Comparison of ENCODE assay signal across 24 cellular contexts in the genomic region with DNA sequence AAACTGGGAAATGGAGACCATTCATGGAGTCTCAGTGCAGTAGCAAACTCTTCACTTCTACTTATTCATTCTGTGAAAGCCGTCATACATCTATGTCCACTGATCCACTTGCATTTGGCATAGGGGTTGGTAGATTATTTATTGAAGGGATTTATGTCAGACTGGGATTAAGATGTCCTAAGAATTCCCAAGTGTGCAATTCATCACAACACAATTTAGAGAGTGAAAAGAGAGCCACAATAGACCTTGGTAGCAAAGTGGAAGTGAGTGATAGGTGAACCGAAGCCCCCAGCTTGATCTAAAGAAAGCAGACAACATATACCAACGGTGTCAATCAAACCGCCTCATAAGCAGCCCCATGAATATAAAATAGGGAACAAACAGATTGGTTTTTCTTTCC.
DNase-seq lines count a peak whose midpoint lies in the region; ATAC-seq and TF ChIP-seq lines count a peak whose summit lies in the region.
"Had no signal": no experiment of that assay in that cellular context is flagged by ENCODE, and none has a peak within 500 bp of the region (broad histone marks: within the 10 kb centered on the region; RNA-seq: fewer than 3 reads in every experiment).

No MANE protein-coding gene starts in this region.

- H3K27ac ChIP-seq in neural progenitor cell, result no peak overlapping the region
- no peak overlapping the region for H3K27ac ChIP-seq in substantia nigra (ENCODE audit: low read depth, low read length, poor library complexity, severe bottlenecking)
- no peak overlapping the region for H3K27ac ChIP-seq in upper lobe of right lung
- no peak overlapping the region for H3K27ac ChIP-seq in Peyer's patch
- H3K27ac ChIP-seq: BLaER1 treated with 17β-estradiol and CSF1 and Interleukin-3, amounts not matched to agents 10 nM and 100 nM had no signal

- no peaks in the 10 kb centered on the region for H3K36me3 ChIP-seq in adipocyte (ENCODE audit: control insufficient read depth, insufficient read depth, low read length, severe bottlenecking)
- H3K36me3 ChIP-seq in neural progenitor cell, result no peaks in the 10 kb centered on the region
- H3K36me3 ChIP-seq in upper lobe of right lung, result no peaks in the 10 kb centered on the region
- H3K36me3 ChIP-seq in Peyer's patch, result no peaks in the 10 kb centered on the region
- H3K36me3 ChIP-seq: BLaER1 treated with 17β-estradiol and CSF1 and Interleukin-3, amounts not matched to agents 10 nM and 100 nM had no signal

- H3K27ac Mint-ChIP-seq in neural progenitor cell, result no peak overlapping the region
- H3K27ac Mint-ChIP-seq: CD4-positive, alpha-beta T cell; GM23338; H9 had no signal

- no peak for TF ChIP-seq CTCF in neural progenitor cell (IDR thresholded peaks at IDR 0.05)
- no peak for TF ChIP-seq CTCF in upper lobe of right lung (IDR thresholded peaks at IDR 0.05)
- TF ChIP-seq CTCF in Peyer's patch (IDR thresholded peaks at IDR 0.05), result no peak

- H3K9me3 Mint-ChIP-seq in neural progenitor cell, result peaks cover 8% of the 10 kb centered on the region

- H3K79me2 ChIP-seq in neural progenitor cell (ENCODE audit: low read depth), result no peaks in the 10 kb centered on the region

- H3K9me3 ChIP-seq in adipocyte (ENCODE audit: control insufficient read depth, low read length) (peaks cover 13% of the 10 kb centered on the region), neural progenitor cell (ENCODE audit: low read depth) (no peaks in the 10 kb centered on the region), upper lobe of right lung (no peaks in the 10 kb centered on the region), Peyer's patch (no peaks in the 10 kb centered on the region)
- H3K9me3 ChIP-seq: BLaER1 treated with 17β-estradiol and CSF1 and Interleukin-3, amounts not matched to agents 10 nM and 100 nM had no signal

- H3K27me3 ChIP-seq in adipocyte (replicated peaks; ENCODE audit: control insufficient read depth, insufficient read depth, low read length), result no peaks in the 10 kb centered on the region
- H3K27me3 ChIP-seq in neural progenitor cell, result no peaks in the 10 kb centered on the region
- no peaks in the 10 kb centered on the region for H3K27me3 ChIP-seq in upper lobe of right lung
- no peaks in the 10 kb centered on the region for H3K27me3 ChIP-seq in Peyer's patch
- H3K27me3 ChIP-seq: BLaER1 treated with 17β-estradiol and CSF1 and Interleukin-3, amounts not matched to agents 10 nM and 100 nM had no signal

- intact Hi-C loops in upper lobe of right lung (cut with DNase I), result no loop called here

- no peak for TF ChIP-seq POLR2A in Peyer's patch (IDR thresholded peaks at IDR 0.05)

- H3K4me3 Mint-ChIP-seq in neural progenitor cell, result no peak overlapping the region
- H3K4me3 Mint-ChIP-seq: CD4-positive, alpha-beta T cell; GM23338; H9 had no signal

- peaks cover 3% of the 10 kb centered on the region for H3K36me3 Mint-ChIP-seq in neural progenitor cell

- peaks cover 20% of the 10 kb centered on the region for H3K4me1 Mint-ChIP-seq in neural progenitor cell
- H3K4me1 Mint-ChIP-seq: GM23338, H9 had no signal

- H3K9ac ChIP-seq in adipocyte (ENCODE audit: low read length) (peak overlapping the region; percentile 73), neural progenitor cell (no peak overlapping the region)
- H3K9ac ChIP-seq: BLaER1 treated with 17β-estradiol and CSF1 and Interleukin-3, amounts not matched to agents 10 nM and 100 nM had no signal

- DNase-seq in NCI-H524 (lab: John Stamatoyannopoulos, UW) (peak; percentile 44 to 73), NCI-H524 treated with DMSO at 0.1 percent for 48 hours (lab: John Stamatoyannopoulos, UW) (no peak), adipocyte (ENCODE audit: low read depth) (no peak), neural progenitor cell (ENCODE audit: low spot score) (no peak), substantia nigra (lab: John Stamatoyannopoulos, UW) (no peak), upper lobe of right lung (no peak), Peyer's patch (no peak)
- DNase-seq: 8988T; CD4-positive, alpha-beta T cell; H9; Karpas-422; NCI-H1092; NCI-H1417 treated with DMSO at 0.1 percent for 48 hours; NCI-H1694 treated with DMSO at 0.1 percent for 48 hours; NCI-H2081; NCI-H2171 treated with DMSO at 0.1 percent for 48 hours; NCI-H345; NCI-H510A treated with DMSO at 0.1 percent for 48 hours; SHP77 treated with DMSO at 0.1 percent for 48 hours had no signal

- H3K4me1 ChIP-seq in adipocyte (ENCODE audit: control insufficient read depth, insufficient read depth, low read length) (peaks cover 54% of the 10 kb centered on the region), neural progenitor cell (no peaks in the 10 kb centered on the region), upper lobe of right lung (no peaks in the 10 kb centered on the region), Peyer's patch (no peaks in the 10 kb centered on the region)
- H3K4me1 ChIP-seq: BLaER1 treated with 17β-estradiol and CSF1 and Interleukin-3, amounts not matched to agents 10 nM and 100 nM had no signal

- ATAC-seq in GM19023 (IDR thresholded peaks at IDR 0.05; ENCODE audit: unreplicated experiment), result no peak
- ATAC-seq in upper lobe of right lung, result no peak
- ATAC-seq: GM23338, HepG2, Panc1 had no signal

- H3K4me2 ChIP-seq in neural progenitor cell, result no peak overlapping the region
- H3K4me2 ChIP-seq: BLaER1 treated with 17β-estradiol and CSF1 and Interleukin-3, amounts not matched to agents 10 nM and 100 nM; GM23338 had no signal

- peak overlapping the region; percentile 71 for H2AFZ ChIP-seq in neural progenitor cell (replicated peaks)
- H2AFZ ChIP-seq: GM23338 had no signal

- H3K27me3 Mint-ChIP-seq in neural progenitor cell (ENCODE audit: insufficient read depth, low read depth), result peaks cover 4% of the 10 kb centered on the region
- H3K27me3 Mint-ChIP-seq: CD4-positive, alpha-beta T cell had no signal

- H3K4me3 ChIP-seq in adipocyte (ENCODE audit: low read length) (peak overlapping the region; percentile 38), neural progenitor cell (no peak overlapping the region), upper lobe of right lung (no peak overlapping the region), Peyer's patch (no peak overlapping the region)
- H3K4me3 ChIP-seq: BLaER1 treated with 17β-estradiol and CSF1 and Interleukin-3, amounts not matched to agents 10 nM and 100 nM; GM23338 had no signal

- no peaks in the 10 kb centered on the region for H3F3A ChIP-seq in neural progenitor cell (ENCODE audit: low read depth)

- H4K20me1 ChIP-seq in neural progenitor cell (ENCODE audit: low read depth), result no peaks in the 10 kb centered on the region
- H4K20me1 ChIP-seq: BLaER1 treated with 17β-estradiol and CSF1 and Interleukin-3, amounts not matched to agents 10 nM and 100 nM had no signal

Comparison
In these comparisons a context has a peak if more than half of its experiments do, and no peak if none do; other contexts are left out.
1. DNase-seq: peak in NCI-H524 (2 of 2); none in NCI-H524 treated with DMSO at 0.1 percent for 48 hours (single experiment), adipocyte (single experiment), neural progenitor cell (single experiment), substantia nigra (0 of 49), upper lobe of right lung (single experiment) and Peyer's patch (0 of 3).